31 cellular contexts compared by ENCODE assay signal in genomic region chr4:187485676-187486075, GRCh38.
"Had no signal": no experiment of that assay in that cellular context is flagged by ENCODE, and none has a peak within 500 bp of the region (broad histone marks: within the 10 kb centered on the region; RNA-seq: fewer than 3 reads in every experiment).

No MANE protein-coding gene starts in this region.

- H3K4me3 ChIP-seq: body of pancreas, breast epithelium had no signal

- H3K9me3 ChIP-seq: body of pancreas had no signal

- H3K27ac ChIP-seq: body of pancreas, brain microvascular endothelial cell, breast epithelium, VCaP had no signal

- ATAC-seq: activated CD4-positive, alpha-beta T cell treated with anti-CD3 and anti-CD28 coated beads for 36 hours; activated CD8-positive, alpha-beta memory T cell treated with anti-CD3 and anti-CD28 coated beads, Interleukin-2, amount 10 ng/mL, durations not matched to agents 7 days and 5 days; activated CD8-positive, alpha-beta T cell treated with anti-CD3 and anti-CD28 coated beads, Interleukin-2, amount 10 ng/mL, durations not matched to agents 7 days and 5 days; activated naive CD8-positive, alpha-beta T cell treated with anti-CD3 and anti-CD28 coated beads, Interleukin-2, amount 50 U/mL, for 24 hours; body of pancreas had no signal

- H3K4me1 ChIP-seq: body of pancreas, breast epithelium had no signal

- FAIRE-seq: astrocyte, TTC549 had no signal

- H3K36me3 ChIP-seq: brain microvascular endothelial cell, breast epithelium had no signal

- DNase-seq: activated B cell treated with CpG ODN at 0.5 μM for 24 hours; activated CD4-positive, alpha-beta memory T cell treated with anti-CD3 and anti-CD28 coated beads, Interleukin-2, amount 10 ng/mL, durations not matched to agents 7 days and 5 days; activated CD4-positive, alpha-beta T cell treated with anti-CD3 and anti-CD28 coated beads for 1 hour; activated CD4-positive, alpha-beta T cell treated with anti-CD3 and anti-CD28 coated beads for 36 hours; activated CD4-positive, alpha-beta T cell treated with anti-CD3 and anti-CD28 coated beads for 48 hours; activated CD4-positive, alpha-beta T cell treated with anti-CD3 and anti-CD28 coated beads, Interleukin-2, amount 10 ng/mL, durations not matched to agents 7 days and 5 days; activated CD4-positive, alpha-beta T cell treated with anti-CD3 and anti-CD28 coated beads, Interleukin-2, amount 50 U/mL, for 48 hours; activated CD8-positive, alpha-beta memory T cell treated with anti-CD3 and anti-CD28 coated beads for 24 hours; activated CD8-positive, alpha-beta memory T cell treated with anti-CD3 and anti-CD28 coated beads, Interleukin-2, amount 10 ng/mL, durations not matched to agents 7 days and 5 days; activated CD8-positive, alpha-beta memory T cell treated with anti-CD3 and anti-CD28 coated beads, Interleukin-2, amount 50 U/mL, for 48 hours; activated CD8-positive, alpha-beta T cell treated with anti-CD3 and anti-CD28 coated beads, Interleukin-2, amount 10 ng/mL, durations not matched to agents 7 days and 5 days; activated effector memory CD4-positive, alpha-beta T cell treated with Interleukin-2 at 50 U/mL for 16 hours; activated gamma-delta T cell; activated naive CD4-positive, alpha-beta T cell treated with anti-CD3 and anti-CD28 coated beads, Interleukin-2, amount 10 ng/mL, durations not matched to agents 7 days and 5 days; activated naive CD4-positive, alpha-beta T cell treated with Interleukin-2 at 50 U/mL for 16 hours; activated naive CD8-positive, alpha-beta T cell treated with anti-CD3 and anti-CD28 coated beads, Interleukin-2, amount 10 ng/mL, durations not matched to agents 7 days and 5 days; activated naive CD8-positive, alpha-beta T cell treated with anti-CD3 and anti-CD28 coated beads, Interleukin-2, amount 50 U/mL, for 24 hours; activated T-cell treated with anti-CD3 and anti-CD28 coated beads, Interleukin-2, amount 50 U/mL, for 24 hours; activated T-cell treated with anti-CD3 and anti-CD28 coated beads, Interleukin-2, amount 50 U/mL, for 48 hours; amygdala; anterior cingulate cortex; body of pancreas; brain microvascular endothelial cell; central memory CD4-positive, alpha-beta T cell; T-helper 1 cell; T-helper 2 cell; T-helper 9 cell had no signal

- H3K27me3 ChIP-seq: body of pancreas, brain microvascular endothelial cell, breast epithelium had no signal
